8 cellular contexts compared by ENCODE assay signal in genomic region chr18:54958711-54959625, GRCh38. TPM values are rescaled to one million over a fixed set of nuclear protein-coding genes. Genes with fewer than 3 reads are reported as not detected.
DNase-seq lines count a peak whose midpoint lies in the region; ATAC-seq, FAIRE-seq and TF ChIP-seq lines count a peak whose summit lies in the region.

TSS of gene CCDC68 (minus strand) at chr18:54959461. CDS start at chr18:54942791, 16,670 bp downstream.

- H3K27me3 ChIP-seq in HUES6 (ENCODE audit: control insufficient read depth, insufficient read depth, low read length), result peaks cover 20% of the 10 kb centered on the region

- H3K36me3 ChIP-seq in HUES6 (ENCODE audit: control insufficient read depth, insufficient read depth, low read length), result no peaks in the 10 kb centered on the region
- H3K36me3 ChIP-seq in mucosa of descending colon (ENCODE audit: low read depth), result no peaks in the 10 kb centered on the region

- DNase-seq in A549 (ENCODE audit: low read depth in 1 of 2, low spot score in 1 of 2) (peak; percentile 35 to 48), epithelial cell of proximal tubule (ENCODE audit: low read depth) (no peak), mucosa of descending colon (peak; percentile 84 to 93 (median 88)), RWPE1 (ENCODE audit: low spot score) (no peak), CD1c-positive myeloid dendritic cell (ENCODE audit: extremely low spot score) (no peak)

- H3K9ac ChIP-seq in HUES6 (ENCODE audit: low read length), result peak within 1 kb of the TSS; percentile 64

- CTCF ChIA-PET in A549 (lab: Yijun Ruan, JAX) (interaction anchor here (1.3 kb wide), 1 partner anchor 9 kb away, joined by 4 read pairs; no protein-coding TSS in a partner anchor), RWPE1 (lab: Yijun Ruan, JAX) (no interaction called here)

- TF ChIP-seq POLR2A in A549 (IDR thresholded peaks at IDR 0.05; ENCODE audit: low read length), result no peak; the same call in 1 of the 2 replicates

- TF ChIP-seq EP300 in A549 (IDR thresholded peaks at IDR 0.05), result no peak

- WGBS in A549 (ENCODE audit: missing lambda C conversion rate), result under 1% methylated on average over 26 of the region's 57 CpGs

- H3K9me3 ChIP-seq in A549, result no peaks in the 10 kb centered on the region
- H3K9me3 ChIP-seq in HUES6 (ENCODE audit: control insufficient read depth, insufficient read depth, low read depth, low read length), result no peaks in the 10 kb centered on the region
- H3K9me3 ChIP-seq in mucosa of descending colon, result no peaks in the 10 kb centered on the region

- H3K4me1 ChIP-seq in A549, result peaks cover 35% of the 10 kb centered on the region; the same call in 2 of the 3 replicates
- H3K4me1 ChIP-seq in HUES6 (ENCODE audit: control insufficient read depth, insufficient read depth, low read length), result no peaks in the 10 kb centered on the region
- H3K4me1 ChIP-seq in mucosa of descending colon (ENCODE audit: low read depth), result peaks cover 16% of the 10 kb centered on the region

- intact Hi-C loops in mucosa of descending colon (cut with DNase I, micrococcal nuclease), result no loop called here

- peak; percentile 97 to 99 for ATAC-seq in A549
- peak; percentile 99 for ATAC-seq in mucosa of descending colon
- no peak for ATAC-seq in HG02763 (IDR thresholded peaks at IDR 0.05; ENCODE audit: unreplicated experiment)
- no peak for ATAC-seq in GM21723 (IDR thresholded peaks at IDR 0.05; ENCODE audit: unreplicated experiment)

- H3K4me3 ChIP-seq in A549, result peak within 1 kb of the TSS; percentile 66
- H3K4me3 ChIP-seq in HUES6 (ENCODE audit: low read depth, low read length), result peak within 1 kb of the TSS; percentile 93
- peak within 1 kb of the TSS; percentile 81 for H3K4me3 ChIP-seq in epithelial cell of proximal tubule (ENCODE audit: low read depth, low read length)
- H3K4me3 ChIP-seq in mucosa of descending colon, result peak within 1 kb of the TSS; percentile 42

- no peak for FAIRE-seq in A549 (lab: Jason Lieb, UNC)

- POLR2A ChIA-PET in A549 (lab: Yijun Ruan, JAX), result no interaction called here
- POLR2A ChIA-PET in RWPE1 (lab: Yijun Ruan, JAX; ENCODE audit: low non-redundant PET), result no interaction called here

- TF ChIP-seq CTCF in A549 (IDR thresholded peaks at IDR 0.05) (no peak), epithelial cell of proximal tubule (conservative IDR thresholded peaks at IDR 0.05; ENCODE audit: low read depth, low read length) (no peak), mucosa of descending colon (IDR thresholded peaks at IDR 0.05) (no peak), RWPE1 (conservative IDR thresholded peaks at IDR 0.05; ENCODE audit: low read depth) (no peak)

- H3K27ac ChIP-seq in A549 (peak within 1 kb of the TSS; percentile 70 to 83), HUES6 (ENCODE audit: low read depth, low read length) (no peak within 1 kb of the TSS), RWPE1 (no peak within 1 kb of the TSS)

- no peak for TF ChIP-seq RAD21 in A549 (conservative IDR thresholded peaks at IDR 0.05 in 1 of 2, IDR thresholded peaks at IDR 0.05 in 1 of 2)

- H3K4me2 ChIP-seq in A549, result peak within 1 kb of the TSS; percentile 86

TF ChIP-seq in A549, 52 proteins besides CTCF, POLR2A, EP300 and RAD21:
- no peak for TF ChIP-seq TFCP2L1 (CRISPR knock-in tag; IDR thresholded peaks at IDR 0.05)
- TF ChIP-seq PHF8 (IDR thresholded peaks at IDR 0.05; ENCODE audit: borderline replicate concordance, low read depth), result 0 out of 2 replicates have a peak, but pooled peaks have one; percentile 18
TF ChIP-seq in A549: peak in this region for 1.

RNA-seq across cellular contexts. Expression of gene CCDC68, which starts in this region (rescaled TPM):
- polyA plus RNA-seq in A549 (2011; rRNA removed) (11.2 and 12.4 TPM in 2 replicates), A549 (2017; fragmentation: RNase III; extraction: RNeasy Plus Mini Kit Qiagen cat#74134 plus additional on column Dnase treatment) (2.8 to 3.1 TPM (median 3.1 TPM) in 3 replicates)
- polyA plus RNA-seq in A549 (2012; cell fraction: cytosol; rRNA removed), result 0.89 and 0.91 TPM in 2 replicates
- polyA plus RNA-seq in A549 (2012; cell fraction: nucleus; rRNA removed), result 0.47 and 1.2 TPM in 2 replicates
- 3.4 and 6.3 TPM in 2 replicates for polyA minus RNA-seq in A549 (2011; rRNA and poly(A)+ RNA removed)
- total RNA-seq in epithelial cell of proximal tubule (2.7 TPM in 2 replicates), mucosa of descending colon (10 to 100 TPM; 32.5 to 71.4 (median 54.3) TPM)

Comparison
In these comparisons a context has a peak if more than half of its experiments do, and no peak if none do; other contexts are left out.
1. ATAC-seq: peak in A549 (2 of 2) and mucosa of descending colon (single experiment); none in HG02763 (single experiment) and GM21723 (single experiment).
2. DNase-seq: peak in A549 (2 of 2) and mucosa of descending colon (3 of 3); none in epithelial cell of proximal tubule (single experiment), RWPE1 (single experiment) and CD1c-positive myeloid dendritic cell (single experiment).
3. H3K27ac ChIP-seq: peak in A549 (2 of 2); none in HUES6 (single experiment) and RWPE1 (single experiment).
4. H3K4me3 ChIP-seq: peak in every context shown above with its lines; median percentile 93 in HUES6; 81 in epithelial cell of proximal tubule; 66 in A549; 42 in mucosa of descending colon.